17 cellular contexts compared by ENCODE assay signal in the genomic region with DNA sequence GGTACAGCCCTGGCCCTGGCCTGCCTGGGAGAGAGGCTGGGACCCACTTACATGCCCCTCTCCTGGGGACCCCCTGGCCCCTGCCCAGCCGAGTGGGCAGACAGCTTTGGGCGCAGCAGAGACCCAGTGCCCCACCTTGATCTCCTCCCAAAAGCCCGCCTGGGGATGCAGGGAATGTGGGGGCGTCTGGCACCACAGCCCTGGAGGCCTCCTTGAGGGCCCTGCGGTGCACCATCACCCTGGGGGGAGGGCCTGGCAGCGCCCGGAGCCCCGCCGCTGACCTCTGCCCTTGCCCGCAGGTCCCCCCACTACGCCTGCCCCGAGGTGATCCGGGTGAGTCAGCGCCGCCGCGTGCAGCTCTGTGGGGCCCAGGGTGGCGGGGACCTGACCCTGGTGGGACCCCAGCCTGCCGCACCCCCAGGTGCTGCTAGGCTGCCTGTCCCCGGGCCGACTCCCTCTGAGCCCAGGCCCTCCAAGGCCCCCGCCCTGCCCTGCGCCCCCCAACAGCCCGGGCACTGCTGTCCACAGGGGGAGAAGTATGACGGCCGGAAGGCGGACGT. TPM values are rescaled to one million over a fixed set of nuclear protein-coding genes. Genes with fewer than 3 reads are reported as not detected.
A peak's percentile ranks its signal among the peaks of the same experiment; 100 is the strongest.
DNase-seq lines count a peak whose midpoint lies in the region; ATAC-seq, FAIRE-seq and TF ChIP-seq lines count a peak whose summit lies in the region.
"Had no signal": no experiment of that assay in that cellular context is flagged by ENCODE, and none has a peak within 500 bp of the region (broad histone marks: within the 10 kb centered on the region; RNA-seq: fewer than 3 reads in every experiment).

No MANE protein-coding gene starts in this region.

- no peak overlapping the region for H2BK15ac ChIP-seq in H1 (ENCODE audit: low read length)

- TF ChIP-seq RAD21 in H1 (IDR thresholded peaks at IDR 0.05 in 1 of 2, conservative IDR thresholded peaks at IDR 0.05 in 1 of 2; ENCODE audit: low read depth in 2 of 2, low read length in 2 of 2): no peak

- H3K36me3 ChIP-seq in H7 (replicated peaks; ENCODE audit: control insufficient read depth, insufficient read depth, low read length): no peaks in the 10 kb centered on the region
- H3K36me3 ChIP-seq in MM.1S (replicated peaks; ENCODE audit: insufficient read depth, low read length): no peaks in the 10 kb centered on the region
- peaks cover 0 to 28% (median 2%) of the 10 kb centered on the region in 4 experiments; a peak in 4 of 8 replicates for H3K36me3 ChIP-seq in H1 (ENCODE audit: control insufficient read depth in 2 of 4, insufficient read depth in 4 of 4, low read length in 3 of 4)
- H3K36me3 ChIP-seq in neural progenitor cell: no peaks in the 10 kb centered on the region
- H3K36me3 ChIP-seq: BLaER1 had no signal

- FAIRE-seq in H1 (lab: Jason Lieb, UNC): no peak
- FAIRE-seq: GM12878, HTR-8/SVneo had no signal

- ATAC-seq in stimulated activated memory B cell treated with anti-CD40 and anti-IgM and Interleukin-4, amounts not matched to agents 10 μg/mL and 1 μg/mL and 100 μg/mL, for 72 hours: peak; percentile 4
- ATAC-seq: CD8-positive, alpha-beta T cell; GM12878 had no signal

- no peak overlapping the region for H3K4me3 ChIP-seq in H7 (ENCODE audit: insufficient read depth, low read depth, low read length)
- H3K4me3 ChIP-seq in MM.1S (ENCODE audit: low read length): no peak overlapping the region
- H3K4me3 ChIP-seq in H1 (ENCODE audit: extremely low read depth in 1 of 4, insufficient read depth in 2 of 4, low read depth in 3 of 4, low read length in 4 of 4): no peak overlapping the region
- H3K4me3 ChIP-seq in neural progenitor cell: no peak overlapping the region
- H3K4me3 ChIP-seq: BLaER1, GM12878 had no signal

- no peaks in the 10 kb centered on the region for H3K9me2 ChIP-seq in MM.1S (replicated peaks; ENCODE audit: insufficient read depth, low read length)

- no peaks in the 10 kb centered on the region for H3K9me3 ChIP-seq in MM.1S (replicated peaks; ENCODE audit: insufficient read depth, low read length)
- H3K9me3 ChIP-seq in H1 (ENCODE audit: insufficient read depth in 2 of 2, low read depth in 1 of 2, low read length in 1 of 2): no peaks in the 10 kb centered on the region
- H3K9me3 ChIP-seq in neural progenitor cell (ENCODE audit: low read depth): no peaks in the 10 kb centered on the region
- H3K9me3 ChIP-seq: BLaER1 had no signal

- WGBS in H1 (ENCODE audit: extremely low coverage in 1 of 2, insufficient coverage in 1 of 2, insufficient read length in 1 of 2, insufficient replicate concordance in 2 of 2, low coverage in 1 of 2, low lambda C conversion rate in 2 of 2, missing lambda C conversion rate in 1 of 2), 2 experiments: 92% methylated on average over 9 of the region's 28 CpGs; no CpG with 5 or more reads in 1 of the 2 experiments

- no peaks in the 10 kb centered on the region for H3F3A ChIP-seq in MM.1S (ENCODE audit: insufficient read depth, low read length)
- H3F3A ChIP-seq in neural progenitor cell (ENCODE audit: low read depth): no peaks in the 10 kb centered on the region

- no peaks in the 10 kb centered on the region for H3K4me1 Mint-ChIP-seq in stimulated activated memory B cell treated with anti-CD40 and anti-IgM and Interleukin-4, amounts not matched to agents 10 μg/mL and 1 μg/mL and 100 μg/mL, for 72 hours
- no peaks in the 10 kb centered on the region for H3K4me1 Mint-ChIP-seq in neural progenitor cell
- H3K4me1 Mint-ChIP-seq: CD14-positive monocyte, IgD-negative memory B cell had no signal

- TF ChIP-seq CTCF in MM.1S (IDR thresholded peaks at IDR 0.05; ENCODE audit: low read length) (no peak), H1 (IDR thresholded peaks at IDR 0.05; ENCODE audit: control extremely low read depth in 1 of 3, insufficient read depth in 1 of 3, low read depth in 1 of 3, low read length in 3 of 3) (no peak), neural progenitor cell (IDR thresholded peaks at IDR 0.05) (no peak)

- no peaks in the 10 kb centered on the region for H3K4me1 ChIP-seq in MM.1S (ENCODE audit: low read length)
- peaks cover 0 to 3% (median 1%) of the 10 kb centered on the region in 4 experiments; a peak in 3 of 7 replicates for H3K4me1 ChIP-seq in H1 (replicated peaks in 1 of 4; ENCODE audit: control insufficient read depth in 3 of 4, insufficient read depth in 4 of 4, low read length in 3 of 4)
- H3K4me1 ChIP-seq in neural progenitor cell: no peaks in the 10 kb centered on the region

- no peaks in the 10 kb centered on the region for H3K79me1 ChIP-seq in H1 (ENCODE audit: low read depth, low read length)

- H3K9ac ChIP-seq in MM.1S (ENCODE audit: low read length) (no peak overlapping the region), H1 (replicated peaks in 1 of 4; ENCODE audit: extremely low read depth in 1 of 4, low read depth in 3 of 4, low read length in 3 of 4) (no peak overlapping the region), neural progenitor cell (no peak overlapping the region)
- H3K9ac ChIP-seq: BLaER1, KMS-11 had no signal

- POLR2A ChIA-PET in H1 (lab: Charles Lee; ENCODE audit: partially characterized antibody): no interaction called here

- no peak overlapping the region for H2BK12ac ChIP-seq in H1 (ENCODE audit: low read depth, low read length)

- no peak overlapping the region for H4K5ac ChIP-seq in H1 (ENCODE audit: insufficient read length, low read depth, low read length)

- no peak overlapping the region for H3K18ac ChIP-seq in H1 (ENCODE audit: extremely low read depth, low read length)

- H3K4me2 ChIP-seq in MM.1S (ENCODE audit: low read depth, low read length): no peak overlapping the region
- no peak overlapping the region for H3K4me2 ChIP-seq in H1 (ENCODE audit: insufficient read depth in 1 of 2, low read depth in 2 of 2, low read length in 2 of 2)
- H3K4me2 ChIP-seq in neural progenitor cell: no peak overlapping the region
- H3K4me2 ChIP-seq: BLaER1, KMS-11 had no signal

- no peaks in the 10 kb centered on the region for H3K36me3 Mint-ChIP-seq in stimulated activated memory B cell treated with anti-CD40 and anti-IgM and Interleukin-4, amounts not matched to agents 10 μg/mL and 1 μg/mL and 100 μg/mL, for 72 hours
- H3K36me3 Mint-ChIP-seq in neural progenitor cell: no peaks in the 10 kb centered on the region
- H3K36me3 Mint-ChIP-seq: CD14-positive monocyte; CD8-positive, alpha-beta T cell; IgD-negative memory B cell had no signal

- H3K56ac ChIP-seq in H1 (replicated peaks; ENCODE audit: insufficient read length, low read depth, low read length): no peak overlapping the region

- H3K27ac Mint-ChIP-seq in stimulated activated memory B cell treated with anti-CD40 and anti-IgM and Interleukin-4, amounts not matched to agents 10 μg/mL and 1 μg/mL and 100 μg/mL, for 72 hours: no peak overlapping the region
- no peak overlapping the region for H3K27ac Mint-ChIP-seq in neural progenitor cell
- H3K27ac Mint-ChIP-seq: CD14-positive monocyte; CD8-positive, alpha-beta T cell; IgD-negative memory B cell had no signal

- DNase-seq in H7 (peak; percentile 74), MM.1S (peak; percentile 4), H1 (ENCODE audit: low read depth in 1 of 2, low spot score in 2 of 2) (no peak), neural progenitor cell (ENCODE audit: low spot score) (no peak), globus pallidus (ENCODE audit: low spot score) (no peak), midbrain (lab: John Stamatoyannopoulos, UW) (no peak)
- DNase-seq: CD8-positive, alpha-beta T cell; DMS79 treated with DMSO at 0.1 percent for 48 hours; GF-D8; HCEC 1CT had no signal

- H3K23me2 ChIP-seq in H1 (ENCODE audit: low read depth, low read length): no peaks in the 10 kb centered on the region

- H3K9me3 Mint-ChIP-seq in stimulated activated memory B cell treated with anti-CD40 and anti-IgM and Interleukin-4, amounts not matched to agents 10 μg/mL and 1 μg/mL and 100 μg/mL, for 72 hours: no peaks in the 10 kb centered on the region
- no peaks in the 10 kb centered on the region for H3K9me3 Mint-ChIP-seq in neural progenitor cell
- H3K9me3 Mint-ChIP-seq: CD14-positive monocyte; CD8-positive, alpha-beta T cell; IgD-negative memory B cell had no signal

- no peak overlapping the region for H3K14ac ChIP-seq in H1 (ENCODE audit: insufficient read length)

- H4K20me1 ChIP-seq in MM.1S (ENCODE audit: insufficient read depth, low read length): no peaks in the 10 kb centered on the region
- peaks cover 0 to 6% of the 10 kb centered on the region in 2 experiments for H4K20me1 ChIP-seq in H1 (replicated peaks in 1 of 2; ENCODE audit: control insufficient read depth in 1 of 2, insufficient read depth in 2 of 2, low read length in 2 of 2)
- H4K20me1 ChIP-seq in neural progenitor cell (ENCODE audit: low read depth): no peaks in the 10 kb centered on the region
- H4K20me1 ChIP-seq: BLaER1 had no signal

- no peak overlapping the region for H3K23ac ChIP-seq in H1 (ENCODE audit: insufficient read length)

- no peak for TF ChIP-seq EP300 in H1 (IDR thresholded peaks at IDR 0.05; ENCODE audit: borderline replicate concordance in 1 of 2, low read depth in 2 of 2, low read length in 2 of 2)

- no peak overlapping the region for H2BK20ac ChIP-seq in H1 (ENCODE audit: low read length)

- TF ChIP-seq POLR2A in H1 (IDR thresholded peaks at IDR 0.05; ENCODE audit: control extremely low read depth in 1 of 2, low read depth in 2 of 2, low read length in 2 of 2): no peak

- no peaks in the 10 kb centered on the region for H3K79me2 ChIP-seq in MM.1S (ENCODE audit: low read length)
- H3K79me2 ChIP-seq in H1 (ENCODE audit: control insufficient read depth in 1 of 2, insufficient read depth in 2 of 2, low read length in 2 of 2): no peaks in the 10 kb centered on the region
- no peaks in the 10 kb centered on the region for H3K79me2 ChIP-seq in neural progenitor cell (ENCODE audit: low read depth)

- no peak overlapping the region for H4K8ac ChIP-seq in H1 (ENCODE audit: extremely low read depth, insufficient read depth, low read length)

- H3K4me3 Mint-ChIP-seq in stimulated activated memory B cell treated with anti-CD40 and anti-IgM and Interleukin-4, amounts not matched to agents 10 μg/mL and 1 μg/mL and 100 μg/mL, for 72 hours: no peak overlapping the region
- H3K4me3 Mint-ChIP-seq in neural progenitor cell: no peak overlapping the region
- H3K4me3 Mint-ChIP-seq: CD14-positive monocyte; CD8-positive, alpha-beta T cell; IgD-negative memory B cell had no signal

- CTCF ChIA-PET in H1 (lab: Charles Lee; ENCODE audit: partially characterized antibody): interaction anchor here (1.0 kb wide), 1 partner anchor 45 kb away, joined by 3 read pairs; no protein-coding TSS in a partner anchor

- H2AFZ ChIP-seq in MM.1S (ENCODE audit: low read length) (no peak overlapping the region), H1 (ENCODE audit: low read length) (no peak overlapping the region), neural progenitor cell (replicated peaks) (no peak overlapping the region)

- H3K27me3 ChIP-seq in H7 (ENCODE audit: control insufficient read depth, insufficient read depth, low read length) (no peaks in the 10 kb centered on the region), MM.1S (replicated peaks; ENCODE audit: insufficient read depth, low read length) (peaks cover 31% of the 10 kb centered on the region), H1 (replicated peaks in 1 of 4; ENCODE audit: control insufficient read depth in 3 of 4, extremely low read depth in 1 of 4, insufficient read depth in 3 of 4, low read length in 3 of 4) (no peaks in the 10 kb centered on the region), neural progenitor cell (no peaks in the 10 kb centered on the region)
- H3K27me3 ChIP-seq: BLaER1 had no signal

- no peak overlapping the region for H2AK5ac ChIP-seq in H1 (ENCODE audit: low read depth, low read length)

- H4K91ac ChIP-seq in H1 (replicated peaks; ENCODE audit: insufficient read length, low read length): no peak overlapping the region

- H3K27me3 Mint-ChIP-seq in stimulated activated memory B cell treated with anti-CD40 and anti-IgM and Interleukin-4, amounts not matched to agents 10 μg/mL and 1 μg/mL and 100 μg/mL, for 72 hours: peaks cover 9% of the 10 kb centered on the region
- H3K27me3 Mint-ChIP-seq in neural progenitor cell (ENCODE audit: insufficient read depth, low read depth): no peaks in the 10 kb centered on the region
- H3K27me3 Mint-ChIP-seq: IgD-negative memory B cell had no signal

- H3K27ac ChIP-seq in MM.1S (ENCODE audit: low read length): no peak overlapping the region
- H3K27ac ChIP-seq in H1 (ENCODE audit: low read depth, low read length): 0 out of 2 replicates have a peak overlapping the region, but pooled peaks have one; percentile 5
- H3K27ac ChIP-seq in neural progenitor cell: no peak overlapping the region
- H3K27ac ChIP-seq: BLaER1, KMS-11 had no signal

- H2BK5ac ChIP-seq in H1 (ENCODE audit: low read depth, low read length): no peak overlapping the region; the same call in 1 of the 2 replicates

- no peak overlapping the region for H2BK120ac ChIP-seq in H1 (replicated peaks; ENCODE audit: low read depth, low read length)

- no peak overlapping the region for H3K4ac ChIP-seq in H1 (replicated peaks; ENCODE audit: insufficient read length, low read depth, low read length)

RNA-seq across cellular contexts. Expression of a gene that starts 43.7 kb away (rescaled TPM):
- total RNA-seq in H7 (2014; rRNA removed; shearing (Covaris generic)): 17.3 and 20.2 TPM in 2 replicates
- 18.3 and 18.6 TPM in 2 replicates for total RNA-seq in H1 (2021; fragmentation: NEBNext Ultra II Directional; extraction: Animal tissue kit (Norgen Biotek cat#: 25700))
- polyA plus RNA-seq in H1 (2011; rRNA removed): 28.2 and 28.5 TPM in 2 replicates
- polyA plus RNA-seq in H1 (2011; cell fraction: cytosol; rRNA removed): 37.2 TPM
- polyA plus RNA-seq in H1 (2011; cell fraction: nucleus; rRNA removed): 34.8 TPM
- polyA plus RNA-seq in H1 (2012, experiment 1 of 2): 15.1 to 24.8 TPM (median 22.8 TPM) in 4 replicates
- polyA plus RNA-seq in H1 (2012, experiment 2 of 2): 22.6 TPM
- 9.6 TPM for polyA plus RNA-seq in H1 (2013, experiment 1 of 2)
- polyA plus RNA-seq in H1 (2013, experiment 2 of 2): 9.7 TPM
- 33.6 and 38.3 TPM in 2 replicates for polyA minus RNA-seq in H1 (2011; rRNA and poly(A)+ RNA removed)
- 17.2 TPM for polyA minus RNA-seq in H1 (2011; cell fraction: cytosol; rRNA and poly(A)+ RNA removed)
- 14.7 TPM for polyA minus RNA-seq in H1 (2011; cell fraction: nucleus; rRNA and poly(A)+ RNA removed)
- 8.0 and 17.6 TPM in 2 replicates for total RNA-seq in neural progenitor cell (ENCODE audit: low replicate concordance)

RNA-seq across cellular contexts. Expression of a gene that starts 53.2 kb away (rescaled TPM):
- 22.2 and 23.6 TPM in 2 replicates for total RNA-seq in H7 (2014; rRNA removed; shearing (Covaris generic))
- 26.2 and 27.1 TPM in 2 replicates for total RNA-seq in H1 (2021; fragmentation: NEBNext Ultra II Directional; extraction: Animal tissue kit (Norgen Biotek cat#: 25700))
- polyA plus RNA-seq in H1 (2011; rRNA removed): 17.3 and 23.9 TPM in 2 replicates
- polyA plus RNA-seq in H1 (2011; cell fraction: cytosol; rRNA removed): 18.7 TPM
- polyA plus RNA-seq in H1 (2011; cell fraction: nucleus; rRNA removed): 79.9 TPM
- 19.0 to 31.0 TPM (median 27.3 TPM) in 4 replicates for polyA plus RNA-seq in H1 (2012, experiment 1 of 2)
- 18.0 TPM for polyA plus RNA-seq in H1 (2012, experiment 2 of 2)
- polyA plus RNA-seq in H1 (2013, experiment 1 of 2): 27.0 TPM
- 24.6 TPM for polyA plus RNA-seq in H1 (2013, experiment 2 of 2)
- polyA minus RNA-seq in H1 (2011; rRNA and poly(A)+ RNA removed): 6.4 and 6.5 TPM in 2 replicates
- polyA minus RNA-seq in H1 (2011; cell fraction: cytosol; rRNA and poly(A)+ RNA removed): 10.0 TPM
- polyA minus RNA-seq in H1 (2011; cell fraction: nucleus; rRNA and poly(A)+ RNA removed): 18.1 TPM
- total RNA-seq in neural progenitor cell (ENCODE audit: low replicate concordance): 8.2 and 13.8 TPM in 2 replicates
- polyA plus RNA-seq: CD14-positive monocyte, GM12878, IgD-negative memory B cell had no signal

Comparison
In these comparisons a context has a peak if more than half of its experiments do, and no peak if none do; other contexts are left out.
1. DNase-seq: peak in H7 (single experiment) and MM.1S (single experiment); none in H1 (0 of 2), neural progenitor cell (single experiment), globus pallidus (single experiment) and midbrain (single experiment).